In the genomic region with DNA sequence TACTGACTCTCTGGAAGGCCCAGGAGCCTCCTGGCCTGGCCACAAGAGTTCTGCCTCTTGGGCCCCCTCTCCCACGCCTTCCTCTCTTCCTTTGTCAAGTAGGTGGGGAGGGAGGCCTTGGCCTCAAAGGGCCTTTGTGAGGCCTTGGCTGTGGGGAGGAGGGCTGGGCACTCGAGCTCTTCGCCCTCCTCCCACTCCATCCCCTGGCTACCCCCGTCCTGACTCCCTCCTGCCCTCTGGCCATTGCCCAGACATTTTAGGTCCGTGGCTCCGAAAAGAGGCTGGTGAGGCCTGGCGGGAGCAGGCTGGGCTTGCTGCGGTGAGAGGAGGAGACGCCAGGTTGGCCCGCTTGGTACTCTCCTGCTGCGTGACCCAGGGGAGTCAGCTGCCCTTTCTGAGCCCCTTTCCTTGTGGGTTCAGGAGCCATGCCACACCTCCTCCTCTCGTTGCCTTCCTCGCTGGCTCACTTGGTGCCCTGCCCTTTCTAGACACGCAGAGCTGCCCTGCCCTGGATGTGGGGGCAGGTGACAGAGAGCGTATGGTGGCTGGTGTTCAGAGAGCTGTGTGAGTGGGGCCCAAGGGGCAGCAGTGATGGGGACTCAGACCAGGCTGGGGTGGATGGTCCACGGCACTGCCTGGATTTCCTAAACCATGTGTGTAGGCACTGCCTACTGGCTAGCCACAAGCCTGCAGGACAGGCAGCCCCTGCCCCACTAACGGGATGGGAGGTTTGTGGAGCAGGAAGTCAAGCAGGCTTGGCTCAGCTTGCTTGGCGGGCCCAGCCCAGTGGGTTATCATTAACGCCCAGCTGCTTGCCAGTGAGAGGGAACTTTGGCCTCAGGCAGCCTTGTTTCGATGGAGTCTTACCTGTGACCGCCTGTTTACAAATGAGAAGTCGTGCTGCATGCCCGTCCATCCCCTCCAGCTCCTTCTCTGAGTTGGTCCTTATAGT, we compare ENCODE assay signal across 21 cellular contexts. TPM values are rescaled to one million over a fixed set of nuclear protein-coding genes. Genes with fewer than 3 reads are reported as not detected.
DNase-seq lines count a peak whose midpoint lies in the region; ATAC-seq and TF ChIP-seq lines count a peak whose summit lies in the region.
"Had no signal": no experiment of that assay in that cellular context is flagged by ENCODE, and none has a peak within 500 bp of the region (broad histone marks: within the 10 kb centered on the region; RNA-seq: fewer than 3 reads in every experiment).

No MANE protein-coding gene starts in this region.

- TF ChIP-seq EP300 in upper lobe of left lung (IDR thresholded peaks at IDR 0.05), result no peak

- intact Hi-C loops in mucosa of descending colon (cut with DNase I, micrococcal nuclease), result no loop called here

- no peak overlapping the region for H3K4me3 Mint-ChIP-seq in type B pancreatic cell
- H3K4me3 Mint-ChIP-seq: CD8-positive, alpha-beta T cell; stimulated activated naive B cell treated with anti-CD40 and anti-IgM and Interleukin-4, amounts not matched to agents 10 μg/mL and 1 μg/mL and 100 μg/mL, for 72 hours; T-helper 2 cell treated with Interferon-gamma antibody and Interleukin-4, amounts not matched to agents 5 μg/mL and 100 μg/mL, for 36 hours had no signal

- no peak for TF ChIP-seq POLR2A in upper lobe of left lung (IDR thresholded peaks at IDR 0.05)

- H3K4me1 Mint-ChIP-seq in type B pancreatic cell (ENCODE audit: unreplicated experiment), result peaks cover 11% of the 10 kb centered on the region

- H3K27ac ChIP-seq in upper lobe of left lung, result no peak overlapping the region

- peak overlapping the region; percentile 58 for H3K27ac Mint-ChIP-seq in type B pancreatic cell
- H3K27ac Mint-ChIP-seq: CD8-positive, alpha-beta T cell; stimulated activated naive B cell treated with anti-CD40 and anti-IgM and Interleukin-4, amounts not matched to agents 10 μg/mL and 1 μg/mL and 100 μg/mL, for 72 hours; T-helper 2 cell treated with Interferon-gamma antibody and Interleukin-4, amounts not matched to agents 5 μg/mL and 100 μg/mL, for 36 hours had no signal

- H3K36me3 Mint-ChIP-seq in type B pancreatic cell, result no peaks in the 10 kb centered on the region
- H3K36me3 Mint-ChIP-seq: stimulated activated naive B cell treated with anti-CD40 and anti-IgM and Interleukin-4, amounts not matched to agents 10 μg/mL and 1 μg/mL and 100 μg/mL, for 72 hours had no signal

- no peaks in the 10 kb centered on the region for H3K27me3 ChIP-seq in upper lobe of left lung

- H3K4me3 ChIP-seq in mucosa of descending colon (no peak overlapping the region), upper lobe of left lung (no peak overlapping the region)
- H3K4me3 ChIP-seq: coronary artery, HAP-1 had no signal

- DNase-seq in activated effector memory CD4-positive, alpha-beta T cell treated with anti-CD3 and anti-CD28 coated beads, Interleukin-2, amount 50 U/mL, for 16 hours, result peak; percentile 33
- no peak for DNase-seq in activated effector memory CD4-positive, alpha-beta T cell treated with Interleukin-2 at 50 U/mL for 16 hours
- DNase-seq in mucosa of descending colon (peak; percentile 88 to 91 (median 90)), type B pancreatic cell (ENCODE audit: extremely low spot score, unreplicated experiment) (no peak), NCI-H1048 (lab: John Stamatoyannopoulos, UW) (no peak), mesenteric fat pad (ENCODE audit: low spot score) (no peak), upper lobe of left lung (no peak)
- DNase-seq: 8988T; CD8-positive, alpha-beta T cell; GDM1; Kasumi-1; NCI-H1694 treated with DMSO at 0.1 percent for 48 hours; stimulated activated CD4-positive, alpha-beta T cell treated with anti-CD3 and anti-CD28 coated beads, Interleukin-4, amount 100 ng/mL, for 24 hours; stimulated activated naive B cell treated with anti-CD40 and anti-IgM and Interleukin-4, amounts not matched to agents 10 μg/mL and 1 μg/mL and 100 μg/mL, for 72 hours had no signal

- H3K4me1 ChIP-seq in mucosa of descending colon (ENCODE audit: low read depth) (peaks cover 93% of the 10 kb centered on the region), upper lobe of left lung (peaks cover 12 to 15% (median 13%) of the 10 kb centered on the region in 4 donors)
- H3K4me1 ChIP-seq: HAP-1 had no signal

- H3K9me3 ChIP-seq in mucosa of descending colon (no peaks in the 10 kb centered on the region), upper lobe of left lung (no peaks in the 10 kb centered on the region)
- H3K9me3 ChIP-seq: HAP-1 had no signal

- H3K9me3 Mint-ChIP-seq in type B pancreatic cell, result no peaks in the 10 kb centered on the region
- H3K9me3 Mint-ChIP-seq: CD8-positive, alpha-beta T cell; stimulated activated naive B cell treated with anti-CD40 and anti-IgM and Interleukin-4, amounts not matched to agents 10 μg/mL and 1 μg/mL and 100 μg/mL, for 72 hours; T-helper 2 cell treated with Interferon-gamma antibody and Interleukin-4, amounts not matched to agents 5 μg/mL and 100 μg/mL, for 36 hours had no signal

- 84% methylated on average over 10 to 23 of the region's 23 CpGs for WGBS in upper lobe of left lung, 2 donors

- peak; percentile 20 for ATAC-seq in esophagus mucosa
- ATAC-seq in mucosa of descending colon, result peak; percentile 79
- no peak for ATAC-seq in upper lobe of left lung (ENCODE audit: low FRiP score in 2 of 2)
- ATAC-seq: CD8-positive, alpha-beta T cell; stimulated activated naive B cell treated with anti-CD40 and anti-IgM and Interleukin-4, amounts not matched to agents 10 μg/mL and 1 μg/mL and 100 μg/mL, for 72 hours had no signal

- no peak for TF ChIP-seq CTCF in mucosa of descending colon (IDR thresholded peaks at IDR 0.05)
- TF ChIP-seq CTCF in type B pancreatic cell (conservative IDR thresholded peaks at IDR 0.05), result no peak
- no peak for TF ChIP-seq CTCF in upper lobe of left lung (IDR thresholded peaks at IDR 0.05)

- no peaks in the 10 kb centered on the region for H3K27me3 Mint-ChIP-seq in type B pancreatic cell

- H3K36me3 ChIP-seq in mucosa of descending colon (ENCODE audit: low read depth), result no peaks in the 10 kb centered on the region
- H3K36me3 ChIP-seq in upper lobe of left lung, result no peaks in the 10 kb centered on the region
- H3K36me3 ChIP-seq: HAP-1 had no signal

RNA-seq across cellular contexts. Expression of a gene that starts 15.8 kb away (rescaled TPM):
- total RNA-seq in esophagus mucosa (not detected), mucosa of descending colon (10 to 100 TPM; 10.3 to 21.1 (median 11.3) TPM), type B pancreatic cell (ENCODE audit: low replicate concordance) (0.86 and 0.94 TPM in 2 replicates), mesenteric fat pad (not detected), upper lobe of left lung (1 to 10 TPM in 1 of 6 donors, under 1 TPM in 1, not detected in 4; 0.77 to 5.2 TPM)
- total RNA-seq: mononuclear cell, RPMI7951 had no signal

RNA-seq across cellular contexts. Expression of a gene that starts 20.0 kb away (rescaled TPM):
- total RNA-seq in esophagus mucosa (30.4 TPM), mucosa of descending colon (100 to 1,000 TPM; 142 to 351 (median 253) TPM), type B pancreatic cell (ENCODE audit: low replicate concordance) (17.9 and 18.8 TPM in 2 replicates), mesenteric fat pad (5.1 TPM), upper lobe of left lung (1 to 10 TPM; 2.6 to 8.4 (median 4.4) TPM)

RNA-seq across cellular contexts. Expression of a gene that starts 41.2 kb away (rescaled TPM):
- total RNA-seq in esophagus mucosa, result 0.96 TPM
- 1 to 10 TPM; 2.3 to 9.9 (median 6.7) TPM for total RNA-seq in mucosa of descending colon
- 2.8 and 5.3 TPM in 2 replicates for total RNA-seq in type B pancreatic cell (ENCODE audit: low replicate concordance)
- total RNA-seq in mesenteric fat pad, result 23.2 TPM
- 10 to 100 TPM in 1 of 6 donors, 1 to 10 TPM in 5; 2.4 to 27.2 (median 6.2) TPM for total RNA-seq in upper lobe of left lung

RNA-seq across cellular contexts. Expression of a gene that starts 52.6 kb away (rescaled TPM):
- total RNA-seq in esophagus mucosa, result 2.3 TPM
- total RNA-seq in mucosa of descending colon, result 100 to 1,000 TPM in 1 of 3 donors, 10 to 100 TPM in 2; 37.4 to 113 (median 82.6) TPM
- 0.29 and 0.39 TPM in 2 replicates for total RNA-seq in type B pancreatic cell (ENCODE audit: low replicate concordance)
- total RNA-seq in mesenteric fat pad, result not detected
- total RNA-seq in upper lobe of left lung, result under 1 TPM in 2 of 6 donors, not detected in 4; 0.10 to 0.61 TPM
- total RNA-seq: CD8-positive, alpha-beta T cell; mononuclear cell; renal cortical epithelial cell; RPMI7951 had no signal

Comparison
In these comparisons a context has a peak if more than half of its experiments do, and no peak if none do; other contexts are left out.
1. DNase-seq: peak in activated effector memory CD4-positive, alpha-beta T cell treated with anti-CD3 and anti-CD28 coated beads, Interleukin-2, amount 50 U/mL, for 16 hours (single experiment) and mucosa of descending colon (3 of 3); none in activated effector memory CD4-positive, alpha-beta T cell treated with Interleukin-2 at 50 U/mL for 16 hours (single experiment), type B pancreatic cell (single experiment), NCI-H1048 (single experiment), mesenteric fat pad (single experiment) and upper lobe of left lung (0 of 2).
2. ATAC-seq: peak in esophagus mucosa (single experiment) and mucosa of descending colon (single experiment); none in upper lobe of left lung (0 of 2).